In the genomic region with DNA sequence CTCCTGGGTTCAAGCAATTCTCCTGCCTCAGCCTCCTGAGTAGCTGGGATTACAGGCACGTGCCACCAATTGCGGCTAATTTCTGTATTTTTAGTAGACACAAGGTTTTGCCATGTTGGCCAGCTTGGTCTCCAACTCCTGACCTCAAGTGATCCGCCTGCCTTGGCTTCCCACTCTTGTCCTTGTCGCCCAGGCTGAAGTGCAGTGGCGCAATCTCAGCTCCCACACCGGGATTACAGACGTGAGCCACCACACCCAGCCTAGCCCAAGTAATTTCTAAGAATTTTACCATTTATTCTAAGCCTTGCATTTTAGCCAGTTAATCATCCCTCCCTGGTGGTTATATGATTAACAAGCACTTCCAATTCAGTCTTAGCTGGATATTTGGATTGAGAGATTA, we compare ENCODE assay signal across 21 cellular contexts.
"Had no signal": no experiment of that assay in that cellular context is flagged by ENCODE, and none has a peak within 500 bp of the region (broad histone marks: within the 10 kb centered on the region; RNA-seq: fewer than 3 reads in every experiment).

No MANE protein-coding gene starts in this region.

- H3K4me2 ChIP-seq: neural progenitor cell had no signal

- FAIRE-seq: islet of Langerhans, small intestine, urothelium cell line had no signal

- H3K27me3 ChIP-seq: gastrocnemius medialis, heart right ventricle, neural progenitor cell, ovary had no signal

- H3K27ac Mint-ChIP-seq: memory B cell, mesothelial cell of epicardium, natural killer cell, neural progenitor cell, progenitor cell of endocrine pancreas had no signal

- H3K9me3 Mint-ChIP-seq: memory B cell, mesothelial cell of epicardium, natural killer cell, neural progenitor cell had no signal

- DNase-seq: dermis blood vessel endothelial cell; gastrocnemius medialis; heart right ventricle; hypothalamus; kidney glomerular epithelial cell; left ventricle myocardium inferior; lower lobe of right lung; natural killer cell; nucleus accumbens; ovary; stimulated activated CD4-positive, alpha-beta T cell treated with anti-CD3 and anti-CD28 coated beads, Interleukin-2, amount 100 ng/mL, for 48 hours; stimulated activated naive CD4-positive, alpha-beta T cell treated with Interleukin-2 at 50 U/mL for 16 hours; trophoblast cell had no signal

- H3K4me1 ChIP-seq: gastrocnemius medialis, left ventricle myocardium inferior, lower lobe of right lung, neural progenitor cell had no signal

- H3K9ac ChIP-seq: neural progenitor cell had no signal

- ATAC-seq: gastrocnemius medialis, heart right ventricle, natural killer cell, right cardiac atrium had no signal

- H3K27me3 Mint-ChIP-seq: memory B cell, progenitor cell of endocrine pancreas had no signal

- H3K4me3 Mint-ChIP-seq: memory B cell, mesothelial cell of epicardium, natural killer cell, neural progenitor cell had no signal

- H3K27ac ChIP-seq: gastrocnemius medialis, heart right ventricle, left ventricle myocardium inferior, lower lobe of right lung, neural progenitor cell, ovary had no signal

- H3K36me3 ChIP-seq: gastrocnemius medialis, left ventricle myocardium inferior, lower lobe of right lung, neural progenitor cell, ovary had no signal

- H3K9me3 ChIP-seq: gastrocnemius medialis, heart right ventricle, left ventricle myocardium inferior, lower lobe of right lung, ovary had no signal

- H3K36me3 Mint-ChIP-seq: memory B cell, mesothelial cell of epicardium, natural killer cell, neural progenitor cell had no signal

- H3K4me1 Mint-ChIP-seq: memory B cell, mesothelial cell of epicardium, natural killer cell, neural progenitor cell had no signal

- H3K4me3 ChIP-seq: gastrocnemius medialis, heart right ventricle, left ventricle myocardium inferior, lower lobe of right lung, neural progenitor cell, ovary had no signal

- H2AFZ ChIP-seq: neural progenitor cell had no signal
